In the genomic region with DNA sequence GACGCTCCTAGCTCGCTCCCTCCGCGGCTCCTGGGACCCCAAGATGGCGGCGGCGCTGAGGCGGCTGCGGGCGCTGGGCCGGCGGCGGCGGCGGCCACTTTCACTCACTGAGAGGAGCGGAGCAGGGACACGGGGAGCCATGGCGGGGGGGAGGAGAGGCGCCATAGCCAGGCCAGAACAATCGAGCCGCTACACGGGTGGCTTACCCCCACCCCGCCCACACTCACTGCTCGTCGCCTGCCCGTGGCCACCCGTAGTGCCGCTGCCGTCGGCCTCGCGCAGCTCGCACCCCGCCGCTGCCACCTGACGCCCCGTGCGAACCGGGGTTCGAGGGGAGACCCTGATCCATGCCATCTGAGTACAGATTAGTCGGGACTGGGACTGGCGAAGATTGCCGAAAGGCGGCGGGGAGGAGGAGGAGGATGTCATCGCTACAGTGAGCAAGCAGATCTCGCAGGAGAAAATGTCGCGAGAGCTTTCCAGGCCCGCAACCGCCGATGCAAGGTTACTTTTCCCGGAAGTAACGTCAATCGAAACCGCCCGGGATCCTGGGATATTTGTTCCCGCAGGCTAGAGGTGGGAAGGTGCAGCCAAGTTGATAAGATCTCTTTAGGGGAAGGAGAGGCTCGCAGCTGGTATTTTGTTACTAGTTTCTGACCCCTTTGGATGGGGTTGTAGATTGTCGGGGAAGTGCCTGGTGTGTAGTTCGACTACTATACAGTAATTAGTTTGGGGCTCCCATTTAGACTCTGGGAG, we compare ENCODE assay signal across 8 cellular contexts. TPM values are rescaled to one million over a fixed set of nuclear protein-coding genes. Genes with fewer than 3 reads are reported as not detected.
DNase-seq lines count a peak whose midpoint lies in the region; ATAC-seq and TF ChIP-seq lines count a peak whose summit lies in the region.

A gene with protein sequence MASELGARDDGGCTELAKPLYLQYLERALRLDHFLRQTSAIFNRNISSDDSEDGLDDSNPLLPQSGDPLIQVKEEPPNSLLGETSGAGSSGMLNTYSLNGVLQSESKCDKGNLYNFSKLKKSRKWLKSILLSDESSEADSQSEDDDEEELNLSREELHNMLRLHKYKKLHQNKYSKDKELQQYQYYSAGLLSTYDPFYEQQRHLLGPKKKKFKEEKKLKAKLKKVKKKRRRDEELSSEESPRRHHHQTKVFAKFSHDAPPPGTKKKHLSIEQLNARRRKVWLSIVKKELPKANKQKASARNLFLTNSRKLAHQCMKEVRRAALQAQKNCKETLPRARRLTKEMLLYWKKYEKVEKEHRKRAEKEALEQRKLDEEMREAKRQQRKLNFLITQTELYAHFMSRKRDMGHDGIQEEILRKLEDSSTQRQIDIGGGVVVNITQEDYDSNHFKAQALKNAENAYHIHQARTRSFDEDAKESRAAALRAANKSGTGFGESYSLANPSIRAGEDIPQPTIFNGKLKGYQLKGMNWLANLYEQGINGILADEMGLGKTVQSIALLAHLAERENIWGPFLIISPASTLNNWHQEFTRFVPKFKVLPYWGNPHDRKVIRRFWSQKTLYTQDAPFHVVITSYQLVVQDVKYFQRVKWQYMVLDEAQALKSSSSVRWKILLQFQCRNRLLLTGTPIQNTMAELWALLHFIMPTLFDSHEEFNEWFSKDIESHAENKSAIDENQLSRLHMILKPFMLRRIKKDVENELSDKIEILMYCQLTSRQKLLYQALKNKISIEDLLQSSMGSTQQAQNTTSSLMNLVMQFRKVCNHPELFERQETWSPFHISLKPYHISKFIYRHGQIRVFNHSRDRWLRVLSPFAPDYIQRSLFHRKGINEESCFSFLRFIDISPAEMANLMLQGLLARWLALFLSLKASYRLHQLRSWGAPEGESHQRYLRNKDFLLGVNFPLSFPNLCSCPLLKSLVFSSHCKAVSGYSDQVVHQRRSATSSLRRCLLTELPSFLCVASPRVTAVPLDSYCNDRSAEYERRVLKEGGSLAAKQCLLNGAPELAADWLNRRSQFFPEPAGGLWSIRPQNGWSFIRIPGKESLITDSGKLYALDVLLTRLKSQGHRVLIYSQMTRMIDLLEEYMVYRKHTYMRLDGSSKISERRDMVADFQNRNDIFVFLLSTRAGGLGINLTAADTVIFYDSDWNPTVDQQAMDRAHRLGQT (N-terminal part only) (minus strand): TSS at position 165 of the 756 bp plus-strand sequence. CDS start 19,970 bp downstream, outside the sequence.

- peak; percentile 48 to 51 for TF ChIP-seq RAD21 in liver (IDR thresholded peaks at IDR 0.05)

- H3K27me3 ChIP-seq in dorsolateral prefrontal cortex: no peaks in the 10 kb centered on the region
- no peaks in the 10 kb centered on the region for H3K27me3 ChIP-seq in liver (ENCODE audit: control insufficient read depth in 4 of 4, insufficient read depth in 4 of 4, low read length in 3 of 4)

- H3K9ac ChIP-seq in liver (ENCODE audit: low read depth in 1 of 2, low read length in 2 of 2): peak within 1 kb of the TSS; percentile 74 to 93

- peak; percentile 79 for ATAC-seq in GM19395 (IDR thresholded peaks at IDR 0.05; ENCODE audit: unreplicated experiment)
- peak; percentile 62 for ATAC-seq in HG03571 (IDR thresholded peaks at IDR 0.05; ENCODE audit: unreplicated experiment)

- TF ChIP-seq CTCF in dorsolateral prefrontal cortex (IDR thresholded peaks at IDR 0.05 in 54 of 56, conservative IDR thresholded peaks at IDR 0.05 in 2 of 56; ENCODE audit: low read depth in 1 of 56, partially characterized antibody in 56 of 56) (peak in 27 of 56 donors; percentile 7 to 45 (median 26)), liver (IDR thresholded peaks at IDR 0.05; ENCODE audit: low read depth, low read length, missing input control) (no peak)

- no peaks in the 10 kb centered on the region for H3K9me3 ChIP-seq in liver (ENCODE audit: control insufficient read depth in 4 of 4, low read length in 3 of 4)

- peaks cover 0 to 3% (median 0%) of the 10 kb centered on the region in 4 donors for H3K36me3 ChIP-seq in liver (ENCODE audit: control insufficient read depth in 4 of 4, insufficient read depth in 3 of 4, low read depth in 1 of 4, low read length in 3 of 4)

- intact Hi-C loops in dorsolateral prefrontal cortex (cut with DNase I): loop anchor here (1.0 to 10.0 kb wide), 6 partner anchors 114 to 361 kb away; a partner anchor contains a TSS

- H3K4me3 ChIP-seq in dorsolateral prefrontal cortex (peak within 1 kb of the TSS; percentile 68 to 99 (median 92)), liver (ENCODE audit: low read depth in 1 of 3, low read length in 3 of 3) (peak within 1 kb of the TSS; percentile 70 to 89 (median 79))

- DNase-seq in C1 segment of cervical spinal cord (lab: John Stamatoyannopoulos, UW) (peak; percentile 74 to 99 (median 97)), NCI-H82 (lab: John Stamatoyannopoulos, UW) (peak; percentile 99), dorsolateral prefrontal cortex (peak; percentile 87 to 99 (median 96))
- DNase-seq in activated CD4-positive, alpha-beta T cell treated with anti-CD3 and anti-CD28 coated beads, Interleukin-2, amount 50 U/mL, for 48 hours: peak; percentile 96 to 97
- DNase-seq in stimulated activated CD4-positive, alpha-beta T cell treated with anti-CD3 and anti-CD28 coated beads, Interleukin-4, amount 100 ng/mL, for 24 hours: peak; percentile 97

- WGBS in liver: under 1% methylated on average over 61 of the region's 61 CpGs

- H3K4me1 ChIP-seq in liver (ENCODE audit: control insufficient read depth in 4 of 4, insufficient read depth in 4 of 4, low read length in 3 of 4): peaks cover 1 to 18% (median 5%) of the 10 kb centered on the region in 4 donors

- H3K27ac ChIP-seq in dorsolateral prefrontal cortex (peak within 1 kb of the TSS; percentile 89 to 100 (median 99)), liver (ENCODE audit: low read depth in 1 of 2, low read length in 2 of 2) (peak within 1 kb of the TSS; percentile 98 to 100)

TF ChIP-seq in liver, 16 proteins besides CTCF, POLR2A, EP300 and RAD21 (continues in another document):
- TF ChIP-seq, protein P1, sequence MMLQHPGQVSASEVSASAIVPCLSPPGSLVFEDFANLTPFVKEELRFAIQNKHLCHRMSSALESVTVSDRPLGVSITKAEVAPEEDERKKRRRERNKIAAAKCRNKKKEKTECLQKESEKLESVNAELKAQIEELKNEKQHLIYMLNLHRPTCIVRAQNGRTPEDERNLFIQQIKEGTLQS (IDR thresholded peaks at IDR 0.05): no peak
- TF ChIP-seq, protein P2, sequence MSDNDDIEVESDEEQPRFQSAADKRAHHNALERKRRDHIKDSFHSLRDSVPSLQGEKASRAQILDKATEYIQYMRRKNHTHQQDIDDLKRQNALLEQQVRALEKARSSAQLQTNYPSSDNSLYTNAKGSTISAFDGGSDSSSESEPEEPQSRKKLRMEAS (IDR thresholded peaks at IDR 0.05): peak; percentile 75
- TF ChIP-seq RXRA (IDR thresholded peaks at IDR 0.05): peak; percentile 41 to 48
- TF ChIP-seq JUND (IDR thresholded peaks at IDR 0.05): peak; percentile 27 to 70
- TF ChIP-seq GABPA (IDR thresholded peaks at IDR 0.05 in 1 of 2, conservative IDR thresholded peaks at IDR 0.05 in 1 of 2): peak; percentile 52 to 89
- TF ChIP-seq, protein P3, sequence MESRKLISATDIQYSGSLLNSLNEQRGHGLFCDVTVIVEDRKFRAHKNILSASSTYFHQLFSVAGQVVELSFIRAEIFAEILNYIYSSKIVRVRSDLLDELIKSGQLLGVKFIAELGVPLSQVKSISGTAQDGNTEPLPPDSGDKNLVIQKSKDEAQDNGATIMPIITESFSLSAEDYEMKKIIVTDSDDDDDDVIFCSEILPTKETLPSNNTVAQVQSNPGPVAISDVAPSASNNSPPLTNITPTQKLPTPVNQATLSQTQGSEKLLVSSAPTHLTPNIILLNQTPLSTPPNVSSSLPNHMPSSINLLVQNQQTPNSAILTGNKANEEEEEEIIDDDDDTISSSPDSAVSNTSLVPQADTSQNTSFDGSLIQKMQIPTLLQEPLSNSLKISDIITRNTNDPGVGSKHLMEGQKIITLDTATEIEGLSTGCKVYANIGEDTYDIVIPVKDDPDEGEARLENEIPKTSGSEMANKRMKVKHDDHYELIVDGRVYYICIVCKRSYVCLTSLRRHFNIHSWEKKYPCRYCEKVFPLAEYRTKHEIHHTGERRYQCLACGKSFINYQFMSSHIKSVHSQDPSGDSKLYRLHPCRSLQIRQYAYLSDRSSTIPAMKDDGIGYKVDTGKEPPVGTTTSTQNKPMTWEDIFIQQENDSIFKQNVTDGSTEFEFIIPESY (IDR thresholded peaks at IDR 0.05): peak; percentile 99
- TF ChIP-seq FOXA2 (IDR thresholded peaks at IDR 0.05): peak; percentile 11
- no peak for TF ChIP-seq FOXA1 (IDR thresholded peaks at IDR 0.05)
- TF ChIP-seq EGR1 (IDR thresholded peaks at IDR 0.05; ENCODE audit: low read depth in 2 of 2): peak; percentile 25 to 74
- peak; percentile 91 for TF ChIP-seq TAF1 (conservative IDR thresholded peaks at IDR 0.05)
- peak; percentile 66 for TF ChIP-seq NR2F2 (IDR thresholded peaks at IDR 0.05)
- peak; percentile 72 for TF ChIP-seq SP1 (IDR thresholded peaks at IDR 0.05)
- TF ChIP-seq HNF4G (IDR thresholded peaks at IDR 0.05): no peak
- peak in 1 of 2 donors; percentile 20 for TF ChIP-seq HNF4A (conservative IDR thresholded peaks at IDR 0.05)
- TF ChIP-seq YY1 (IDR thresholded peaks at IDR 0.05): peak; percentile 93

RNA-seq across cellular contexts. Expression of the gene that starts here (rescaled TPM):
- total RNA-seq in dorsolateral prefrontal cortex (10 to 100 TPM; 15.8 to 35.4 (median 24.2) TPM), liver (10 to 100 TPM; 14.1 to 19.7 TPM)
- polyA plus RNA-seq in liver: 1 to 10 TPM; 3.2 to 4.7 TPM

Comparison
In these comparisons a context has a peak if more than half of its experiments do, and no peak if none do; other contexts are left out.
1. Peak in every context shown above with its lines: DNase-seq, ATAC-seq, H3K4me3 ChIP-seq and H3K27ac ChIP-seq.